ENCODE assay signal across 19 cellular contexts in genomic region chr1:11540773-11541160, GRCh38.
"Had no signal": no experiment of that assay in that cellular context is flagged by ENCODE, and none has a peak within 500 bp of the region (broad histone marks: within the 10 kb centered on the region; RNA-seq: fewer than 3 reads in every experiment).

No MANE protein-coding gene starts in this region.

- H3K27me3 ChIP-seq: colonic mucosa had no signal

- H3K79me2 ChIP-seq: hepatocyte had no signal

- H3K4me3 ChIP-seq: colonic mucosa, esophagus muscularis mucosa, gastroesophageal sphincter, heart left ventricle, hepatocyte, left lung, lower lobe of right lung, mucosa of descending colon had no signal

- H3K4me2 ChIP-seq: hepatocyte had no signal

- H3K4me1 ChIP-seq: colonic mucosa, esophagus muscularis mucosa, foreskin keratinocyte, gastroesophageal sphincter, heart left ventricle, left lung, lower lobe of right lung had no signal

- ATAC-seq: foreskin keratinocyte, gastroesophageal sphincter, heart left ventricle, left lung, left ventricle myocardium superior, lower lobe of right lung, mucosa of descending colon had no signal

- FAIRE-seq: endothelial cell of umbilical vein, frontal cortex, islet of Langerhans, keratinocyte had no signal

- H3K36me3 ChIP-seq: colonic mucosa, esophagus muscularis mucosa, gastroesophageal sphincter, heart left ventricle, left lung, lower lobe of right lung had no signal

- H2AFZ ChIP-seq: hepatocyte had no signal

- DNase-seq: colonic mucosa; cortex of kidney; effector CD8-positive, alpha-beta T cell; kidney glomerular epithelial cell; left ventricle myocardium superior; lower lobe of right lung; mesenchymal stem cell; naive B cell had no signal

- H3K9me3 ChIP-seq: colonic mucosa, esophagus muscularis mucosa, gastroesophageal sphincter, heart left ventricle, left lung, lower lobe of right lung, mucosa of descending colon had no signal

- H3K27ac ChIP-seq: colonic mucosa, esophagus muscularis mucosa, foreskin keratinocyte, gastroesophageal sphincter, heart left ventricle, hepatocyte, left lung, lower lobe of right lung had no signal
